ENCODE assay signal across 8 cellular contexts in genomic region chr3:150547045-150547753, GRCh38. TPM values are rescaled to one million over a fixed set of nuclear protein-coding genes. Genes with fewer than 3 reads are reported as not detected.
DNase-seq lines count a peak whose midpoint lies in the region; ATAC-seq, FAIRE-seq and TF ChIP-seq lines count a peak whose summit lies in the region.

No MANE protein-coding gene starts in this region.

- BruUV-seq in endothelial cell of umbilical vein (replicated peaks; lab: Mats Ljungman, UMichigan) = TSS peak; percentile 80

- TF ChIP-seq CTCF in RWPE1 (conservative IDR thresholded peaks at IDR 0.05; ENCODE audit: low read depth) = no peak
- no peak for TF ChIP-seq CTCF in endothelial cell of umbilical vein (IDR thresholded peaks at IDR 0.05; ENCODE audit: extremely low read depth in 1 of 2, insufficient read depth in 1 of 2, low read depth in 1 of 2, low read length in 2 of 2)

- no peak overlapping the region for H3K23ac ChIP-seq in trophoblast cell (ENCODE audit: low read length)

- H2AFZ ChIP-seq in endothelial cell of umbilical vein (ENCODE audit: low read depth, low read length) = peak overlapping the region; percentile 44
- H2AFZ ChIP-seq in trophoblast cell (ENCODE audit: insufficient read depth, low read length, poor library complexity) = no peak overlapping the region

- peaks cover 25% of the 10 kb centered on the region for H3K4me1 ChIP-seq in endothelial cell of umbilical vein (ENCODE audit: control insufficient read depth, extremely low read depth, insufficient read depth, low read length)
- no peaks in the 10 kb centered on the region for H3K4me1 ChIP-seq in trophoblast cell (ENCODE audit: control insufficient read depth in 1 of 2, insufficient read depth in 2 of 2, low read length in 2 of 2)

- no peak overlapping the region for H2BK5ac ChIP-seq in trophoblast cell (ENCODE audit: low read depth, low read length, poor library complexity)

- H3K9me1 ChIP-seq in endothelial cell of umbilical vein (replicated peaks; ENCODE audit: control insufficient read depth, extremely low read depth, insufficient read depth, low read length) = no peaks in the 10 kb centered on the region

- H4K12ac ChIP-seq in trophoblast cell (ENCODE audit: low read depth, low read length) = no peak overlapping the region

- POLR2A ChIA-PET in RWPE1 (lab: Yijun Ruan, JAX; ENCODE audit: low non-redundant PET) = interaction anchor here (1.2 kb wide), 1 partner anchor 10 kb away, joined by 4 read pairs; no protein-coding TSS in a partner anchor
- POLR2A ChIA-PET in endothelial cell of umbilical vein (lab: Charles Lee) = interaction anchor here (0.8 to 1.9 kb wide), 3 partner anchors 10 to 216 kb away, joined by 3 to 7 read pairs (median 3); partner anchors contain the start of gene SIAH2

- no peak for ATAC-seq in GM19324 (IDR thresholded peaks at IDR 0.05; ENCODE audit: low FRiP score, unreplicated experiment)

- 100% methylated on average over 2 of the region's 7 CpGs for WGBS in trophoblast cell (ENCODE audit: extremely low coverage, insufficient coverage, insufficient read length)

- no peak for FAIRE-seq in endothelial cell of umbilical vein (lab: Jason Lieb, UNC)

- CTCF ChIA-PET in RWPE1 (lab: Yijun Ruan, JAX) = interaction anchor here (0.6 kb wide), 1 partner anchor 235 kb away, joined by 3 read pairs; no protein-coding TSS in a partner anchor
- CTCF ChIA-PET in endothelial cell of umbilical vein (lab: Charles Lee) = interaction anchor here (0.8 to 1.8 kb wide), 3 partner anchors 9 to 42 kb away, joined by 3 read pairs; no protein-coding TSS in a partner anchor

- H3K9ac ChIP-seq in endothelial cell of umbilical vein (replicated peaks; ENCODE audit: extremely low read depth, insufficient read depth, low read length) (peak overlapping the region; percentile 98), trophoblast cell (ENCODE audit: low read length) (peak overlapping the region; percentile 74)

- H3K4me3 ChIP-seq in endothelial cell of umbilical vein (replicated peaks in 1 of 3; ENCODE audit: insufficient read depth in 1 of 3, low read depth in 1 of 3, low read length in 3 of 3) (peak overlapping the region; percentile 64 to 92 (median 80)), trophoblast cell (ENCODE audit: low read depth, low read length) (peak overlapping the region; percentile 74)

- no peaks in the 10 kb centered on the region for H3K27me3 ChIP-seq in endothelial cell of umbilical vein (ENCODE audit: control insufficient read depth in 2 of 2, insufficient read depth in 2 of 2, low read length in 2 of 2)
- no peaks in the 10 kb centered on the region for H3K27me3 ChIP-seq in trophoblast cell (ENCODE audit: insufficient read depth, low read length)

- H3K9me3 ChIP-seq in endothelial cell of umbilical vein (replicated peaks; ENCODE audit: control insufficient read depth, insufficient read depth, low read length) (no peaks in the 10 kb centered on the region), trophoblast cell (ENCODE audit: insufficient read depth, low read depth, low read length) (no peaks in the 10 kb centered on the region)

- peaks cover 12% of the 10 kb centered on the region for H3K79me1 ChIP-seq in trophoblast cell (ENCODE audit: low read length)

- no peak overlapping the region for H4K91ac ChIP-seq in trophoblast cell (ENCODE audit: low read depth, low read length)

- H3K18ac ChIP-seq in trophoblast cell (ENCODE audit: low read length) = no peak overlapping the region

- no peak overlapping the region for H2AK5ac ChIP-seq in trophoblast cell (ENCODE audit: low read length)

- intact Hi-C loops in endothelial cell of umbilical vein (cut with micrococcal nuclease) = loop anchor here (2.0 to 10.0 kb wide), 3 partner anchors 158 to 320 kb away; partner anchors contain the start of gene ERICH6

- peaks cover 81% of the 10 kb centered on the region for H3K79me2 ChIP-seq in endothelial cell of umbilical vein (ENCODE audit: control insufficient read depth, insufficient read depth, low read length)
- peaks cover 12% of the 10 kb centered on the region for H3K79me2 ChIP-seq in trophoblast cell (ENCODE audit: control insufficient read depth, insufficient read depth, low read length, poor library complexity)

- H4K8ac ChIP-seq in trophoblast cell (ENCODE audit: low read depth, low read length) = peak overlapping the region; percentile 76

- peak overlapping the region; percentile 94 for H3K27ac ChIP-seq in RWPE1
- peak overlapping the region; percentile 97 for H3K27ac ChIP-seq in endothelial cell of umbilical vein (ENCODE audit: insufficient read depth, low read depth, low read length)
- peak overlapping the region; percentile 67 for H3K27ac ChIP-seq in trophoblast cell (ENCODE audit: low read depth, low read length)

- peak; percentile 35 for DNase-seq in NCI-H82 (lab: John Stamatoyannopoulos, UW)
- no peak for DNase-seq in NCI-H82 treated with DMSO at 0.1 percent for 48 hours (lab: John Stamatoyannopoulos, UW; ENCODE audit: unreplicated experiment)
- DNase-seq in RWPE1 (ENCODE audit: low spot score) = peak; percentile 8
- DNase-seq in endothelial cell of umbilical vein (ENCODE audit: low read depth, low spot score) = no peak
- peak; percentile 62 to 78 for DNase-seq in trophoblast cell
- DNase-seq in NCI-H2029 (lab: John Stamatoyannopoulos, UW) = no peak
- DNase-seq in D341Med (ENCODE audit: low spot score) = no peak

- H3K36me3 ChIP-seq in endothelial cell of umbilical vein (ENCODE audit: control insufficient read depth in 2 of 2, extremely low read depth in 1 of 2, insufficient read depth in 2 of 2, low read length in 2 of 2) (peaks cover 2 to 17% of the 10 kb centered on the region in 2 experiments), trophoblast cell (ENCODE audit: control insufficient read depth in 1 of 2, insufficient read depth in 2 of 2, low read length in 2 of 2) (peaks cover 0 to 2% of the 10 kb centered on the region in 2 experiments)

- no peak for TF ChIP-seq POLR2A in endothelial cell of umbilical vein (IDR thresholded peaks at IDR 0.05; ENCODE audit: low read depth, low read length)

- no peak overlapping the region for H3K4ac ChIP-seq in trophoblast cell (ENCODE audit: low read depth, low read length)

- H3K14ac ChIP-seq in trophoblast cell (ENCODE audit: low read length) = peak overlapping the region; percentile 82

- H3K4me2 ChIP-seq in endothelial cell of umbilical vein (ENCODE audit: insufficient read depth, low read length) (peak overlapping the region; percentile 99), trophoblast cell (ENCODE audit: low read length) (peak overlapping the region; percentile 91)

- no peak overlapping the region for H2BK120ac ChIP-seq in trophoblast cell (ENCODE audit: insufficient read depth, low read length, poor library complexity)

- H2BK12ac ChIP-seq in trophoblast cell (ENCODE audit: low read length) = no peak overlapping the region

- no peaks in the 10 kb centered on the region for H4K20me1 ChIP-seq in endothelial cell of umbilical vein (replicated peaks; ENCODE audit: control insufficient read depth, extremely low read depth, insufficient read depth, low read length)

- dilution Hi-C loops in endothelial cell of umbilical vein (cut with MboI; ENCODE audit: extremely low pct_ligation_motif_present, low sequenced_read_pairs) = no loop called here

TF ChIP-seq in endothelial cell of umbilical vein, 7 proteins besides CTCF, POLR2A, EP300 and RAD21 (continues in another document):
- TF ChIP-seq MYC (IDR thresholded peaks at IDR 0.05; ENCODE audit: low read depth, low read length) (no peak), POLR2AphosphoS5 (IDR thresholded peaks at IDR 0.05; ENCODE audit: insufficient read depth, low read depth, low read length) (no peak), EZH2 (IDR thresholded peaks at IDR 0.05; ENCODE audit: borderline replicate concordance, low read depth, low read length, severe bottlenecking) (no peak), FOS (IDR thresholded peaks at IDR 0.05; ENCODE audit: borderline replicate concordance, insufficient read depth, low read length) (no peak), JUN (IDR thresholded peaks at IDR 0.05; ENCODE audit: borderline replicate concordance, insufficient read depth, insufficient read length, low read depth) (no peak)
- TF ChIP-seq, protein P1, sequence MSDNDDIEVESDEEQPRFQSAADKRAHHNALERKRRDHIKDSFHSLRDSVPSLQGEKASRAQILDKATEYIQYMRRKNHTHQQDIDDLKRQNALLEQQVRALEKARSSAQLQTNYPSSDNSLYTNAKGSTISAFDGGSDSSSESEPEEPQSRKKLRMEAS (IDR thresholded peaks at IDR 0.05; ENCODE audit: insufficient read depth, insufficient read length) = no peak

RNA-seq across cellular contexts. Expression of gene EIF2A, which starts 0.6 kb away (rescaled TPM):
- total RNA-seq in endothelial cell of umbilical vein = 97.6 and 104 TPM in 2 replicates
- polyA plus RNA-seq in endothelial cell of umbilical vein = 55.3 and 85.2 TPM in 2 replicates
- 141 and 145 TPM in 2 replicates for polyA plus RNA-seq in endothelial cell of umbilical vein (2011; cell fraction: cytosol; rRNA removed)
- 119 and 137 TPM in 2 replicates for polyA plus RNA-seq in endothelial cell of umbilical vein (2011; cell fraction: nucleus; rRNA removed)
- polyA plus RNA-seq in endothelial cell of umbilical vein (2012) = 59.6 and 74.1 TPM in 2 replicates
- polyA minus RNA-seq in endothelial cell of umbilical vein = 70.2 and 78.8 TPM in 2 replicates
- 80.3 TPM for polyA minus RNA-seq in endothelial cell of umbilical vein (2011; cell fraction: cytosol; rRNA and poly(A)+ RNA removed)
- 85.4 and 129 TPM in 2 replicates for polyA minus RNA-seq in endothelial cell of umbilical vein (2011; cell fraction: nucleus; rRNA and poly(A)+ RNA removed)
- polyA plus RNA-seq in trophoblast cell (2013) = 126 and 128 TPM in 2 replicates

RNA-seq across cellular contexts. Expression of gene SERP1, which starts 0.9 kb away (rescaled TPM):
- 81.7 and 82.0 TPM in 2 replicates for total RNA-seq in endothelial cell of umbilical vein
- 103 and 135 TPM in 2 replicates for polyA plus RNA-seq in endothelial cell of umbilical vein
- 49.2 and 72.4 TPM in 2 replicates for polyA plus RNA-seq in endothelial cell of umbilical vein (2011; cell fraction: cytosol; rRNA removed)
- 52.3 and 63.3 TPM in 2 replicates for polyA plus RNA-seq in endothelial cell of umbilical vein (2011; cell fraction: nucleus; rRNA removed)
- 71.0 and 81.6 TPM in 2 replicates for polyA plus RNA-seq in endothelial cell of umbilical vein (2012)
- polyA minus RNA-seq in endothelial cell of umbilical vein = 43.5 and 53.5 TPM in 2 replicates
- 151 TPM for polyA minus RNA-seq in endothelial cell of umbilical vein (2011; cell fraction: cytosol; rRNA and poly(A)+ RNA removed)
- 68.3 and 77.8 TPM in 2 replicates for polyA minus RNA-seq in endothelial cell of umbilical vein (2011; cell fraction: nucleus; rRNA and poly(A)+ RNA removed)
- polyA plus RNA-seq in trophoblast cell (2013) = 259 and 280 TPM in 2 replicates

RNA-seq across cellular contexts. Expression of gene SELENOT, which starts 55.9 kb away (rescaled TPM):
- total RNA-seq in endothelial cell of umbilical vein = 89.2 and 103 TPM in 2 replicates
- 299 and 328 TPM in 2 replicates for polyA plus RNA-seq in endothelial cell of umbilical vein
- 345 and 375 TPM in 2 replicates for polyA plus RNA-seq in endothelial cell of umbilical vein (2011; cell fraction: cytosol; rRNA removed)
- polyA plus RNA-seq in endothelial cell of umbilical vein (2011; cell fraction: nucleus; rRNA removed) = 94.5 and 108 TPM in 2 replicates
- 87.4 and 158 TPM in 2 replicates for polyA plus RNA-seq in endothelial cell of umbilical vein (2012)
- 433 and 503 TPM in 2 replicates for polyA minus RNA-seq in endothelial cell of umbilical vein
- 98.9 TPM for polyA minus RNA-seq in endothelial cell of umbilical vein (2011; cell fraction: cytosol; rRNA and poly(A)+ RNA removed)
- polyA minus RNA-seq in endothelial cell of umbilical vein (2011; cell fraction: nucleus; rRNA and poly(A)+ RNA removed) = 73.8 and 125 TPM in 2 replicates
- polyA plus RNA-seq in trophoblast cell (2013) = 176 and 185 TPM in 2 replicates

Comparison
In these comparisons a context has a peak if more than half of its experiments do, and no peak if none do; other contexts are left out.
1. DNase-seq: peak in NCI-H82 (single experiment), RWPE1 (single experiment) and trophoblast cell (2 of 2); none in NCI-H82 treated with DMSO at 0.1 percent for 48 hours (single experiment), endothelial cell of umbilical vein (single experiment), NCI-H2029 (single experiment) and D341Med (single experiment).
2. Peak in every context shown above with its lines, with median percentiles within 50 percentile points of each other: H3K27ac ChIP-seq.